ENCODE assay signal across 10 cellular contexts in genomic region chr17:7176870-7177209, GRCh38. TPM values are rescaled to one million over a fixed set of nuclear protein-coding genes. Genes with fewer than 3 reads are reported as not detected.
DNase-seq lines count a peak whose midpoint lies in the region; ATAC-seq, FAIRE-seq and TF ChIP-seq lines count a peak whose summit lies in the region.
"Had no signal": no experiment of that assay in that cellular context is flagged by ENCODE, and none has a peak within 500 bp of the region (broad histone marks: within the 10 kb centered on the region; RNA-seq: fewer than 3 reads in every experiment).

No MANE protein-coding gene starts in this region.

- H3K4me3 ChIP-seq in AG04449 (ENCODE audit: low read depth, low read length) (peak overlapping the region; percentile 60), HUES6 (ENCODE audit: low read depth, low read length) (peak overlapping the region; percentile 68), ectodermal cell (ENCODE audit: insufficient read depth, low read depth, low read length) (peak overlapping the region; percentile 30), lower lobe of right lung (peak overlapping the region; percentile 50), MM.1S (ENCODE audit: low read length) (no peak overlapping the region), small intestine (ENCODE audit: low read depth in 1 of 2, low read length in 2 of 2) (no peak overlapping the region)

- intact Hi-C loops in lower lobe of right lung (cut with DNase I): no loop called here

- H4K20me1 ChIP-seq in MM.1S (ENCODE audit: insufficient read depth, low read length): no peaks in the 10 kb centered on the region

- H3K27me3 ChIP-seq in HUES6 (ENCODE audit: control insufficient read depth, insufficient read depth, low read length) (peaks cover 35% of the 10 kb centered on the region), ectodermal cell (ENCODE audit: control insufficient read depth, insufficient read depth, low read length, poor library complexity, severe bottlenecking) (peaks cover 34% of the 10 kb centered on the region), lower lobe of right lung (ENCODE audit: low read depth) (peaks cover 14% of the 10 kb centered on the region), MM.1S (replicated peaks; ENCODE audit: insufficient read depth, low read length) (peaks cover 67% of the 10 kb centered on the region), small intestine (ENCODE audit: control insufficient read depth in 2 of 2, insufficient read depth in 2 of 2, low read length in 2 of 2) (peaks cover 0 to 2% of the 10 kb centered on the region in 2 donors)

- no peak overlapping the region for H3K4me2 ChIP-seq in MM.1S (ENCODE audit: low read depth, low read length)

- 1 to 2% methylated on average over 16 to 17 of the region's 17 CpGs for WGBS in ectodermal cell, 2 experiments
- 6 to 14% (median 13%) methylated on average over 16 to 17 of the region's 17 CpGs for WGBS in small intestine, 3 donors

- ATAC-seq in lower lobe of right lung (peak in 1 of 2 donors; percentile 8), GM21447 (IDR thresholded peaks at IDR 0.05; ENCODE audit: unreplicated experiment) (no peak)

- H3K27ac ChIP-seq in HUES6 (ENCODE audit: low read depth, low read length): no peak overlapping the region
- no peak overlapping the region for H3K27ac ChIP-seq in ectodermal cell (ENCODE audit: insufficient read depth, low read depth, low read length, poor library complexity, severe bottlenecking)
- no peak overlapping the region for H3K27ac ChIP-seq in lower lobe of right lung
- H3K27ac ChIP-seq in MM.1S (ENCODE audit: low read length): no peak overlapping the region
- H3K27ac ChIP-seq in small intestine (ENCODE audit: low read depth in 1 of 2, low read length in 1 of 2): no peak overlapping the region
- H3K27ac ChIP-seq: epithelial cell of prostate had no signal

- no peak for FAIRE-seq in small intestine (lab: Jason Lieb, UNC)

- no peaks in the 10 kb centered on the region for H3K79me2 ChIP-seq in MM.1S (ENCODE audit: low read length)

- no peaks in the 10 kb centered on the region for H3F3A ChIP-seq in MM.1S (ENCODE audit: insufficient read depth, low read length)

- peak overlapping the region; percentile 26 for H3K9ac ChIP-seq in HUES6 (ENCODE audit: low read length)
- H3K9ac ChIP-seq in MM.1S (ENCODE audit: low read length): no peak overlapping the region

- H3K4me1 ChIP-seq in HUES6 (ENCODE audit: control insufficient read depth, insufficient read depth, low read length) (peaks cover 6% of the 10 kb centered on the region), ectodermal cell (ENCODE audit: control insufficient read depth, insufficient read depth, low read length) (peaks cover 5% of the 10 kb centered on the region), lower lobe of right lung (peaks cover 27% of the 10 kb centered on the region), MM.1S (ENCODE audit: low read length) (0 out of 2 replicates have a peak, but pooled peaks cover 2% of the 10 kb centered on the region), small intestine (ENCODE audit: control insufficient read depth in 2 of 2, insufficient read depth in 1 of 2, low read depth in 1 of 2, low read length in 1 of 2) (no peaks in the 10 kb centered on the region)

- H3K36me3 ChIP-seq in HUES6 (ENCODE audit: control insufficient read depth, insufficient read depth, low read length) (no peaks in the 10 kb centered on the region), ectodermal cell (ENCODE audit: control insufficient read depth, insufficient read depth, low read length) (no peaks in the 10 kb centered on the region), lower lobe of right lung (no peaks in the 10 kb centered on the region), MM.1S (replicated peaks; ENCODE audit: insufficient read depth, low read length) (no peaks in the 10 kb centered on the region), small intestine (ENCODE audit: control insufficient read depth in 2 of 2, insufficient read depth in 2 of 2, low read length in 2 of 2) (no peaks in the 10 kb centered on the region)

- no peak for TF ChIP-seq CTCF in AG04449 (IDR thresholded peaks at IDR 0.05; ENCODE audit: insufficient read depth, low read length, missing control alignments)
- no peak for TF ChIP-seq CTCF in lower lobe of right lung (IDR thresholded peaks at IDR 0.05)
- TF ChIP-seq CTCF in MM.1S (IDR thresholded peaks at IDR 0.05; ENCODE audit: low read length): no peak

- POLR2A ChIA-PET in AG04449 (lab: Yijun Ruan, JAX): no interaction called here

- CTCF ChIA-PET in AG04449 (lab: Yijun Ruan, JAX): interaction anchor here (0.6 to 4.1 kb wide), 32 partner anchors 9 to 333 kb away, joined by 3 to 156 read pairs (median 4); partner anchors contain the start of genes ACADVL, DLG4, SLC16A11 and SLC16A13

- H3K9me2 ChIP-seq in MM.1S (replicated peaks; ENCODE audit: insufficient read depth, low read length): no peaks in the 10 kb centered on the region

- no peaks in the 10 kb centered on the region for H3K9me3 ChIP-seq in HUES6 (ENCODE audit: control insufficient read depth, insufficient read depth, low read depth, low read length)
- no peaks in the 10 kb centered on the region for H3K9me3 ChIP-seq in ectodermal cell (ENCODE audit: control insufficient read depth, low read length)
- no peaks in the 10 kb centered on the region for H3K9me3 ChIP-seq in lower lobe of right lung
- no peaks in the 10 kb centered on the region for H3K9me3 ChIP-seq in MM.1S (replicated peaks; ENCODE audit: insufficient read depth, low read length)
- no peaks in the 10 kb centered on the region for H3K9me3 ChIP-seq in small intestine (ENCODE audit: control insufficient read depth, low read depth)

- no peak overlapping the region for H2AFZ ChIP-seq in MM.1S (ENCODE audit: low read length)

- DNase-seq in AG04449 (ENCODE audit: low read depth, low spot score) (no peak), lower lobe of right lung (no peak), MM.1S (no peak), small intestine (no peak), 8988T (no peak)

RNA-seq across cellular contexts. Expression of gene ASGR1, which starts 2.3 kb away (rescaled TPM):
- polyA plus RNA-seq in ectodermal cell (2013, experiment 1 of 4): 12.2 TPM
- polyA plus RNA-seq in ectodermal cell (2013, experiment 2 of 4): 9.3 TPM
- polyA plus RNA-seq in ectodermal cell (2013, experiment 3 of 4): 13.7 TPM
- polyA plus RNA-seq in ectodermal cell (2013, experiment 4 of 4): 15.0 TPM
- 5.1 TPM for total RNA-seq in lower lobe of right lung
- 1 to 10 TPM; 1.9 to 2.7 (median 2.7) TPM for polyA plus RNA-seq in small intestine
- polyA plus RNA-seq: CD8-positive, alpha-beta memory T cell had no signal

RNA-seq across cellular contexts. Expression of gene DLG4, which starts 42.8 kb away (rescaled TPM):
- polyA plus RNA-seq in ectodermal cell (2013, experiment 1 of 4): 93.7 TPM
- 92.1 TPM for polyA plus RNA-seq in ectodermal cell (2013, experiment 2 of 4)
- 73.8 TPM for polyA plus RNA-seq in ectodermal cell (2013, experiment 3 of 4)
- polyA plus RNA-seq in ectodermal cell (2013, experiment 4 of 4): 80.9 TPM
- 29.3 TPM for total RNA-seq in lower lobe of right lung
- polyA plus RNA-seq in small intestine: 1 to 10 TPM in 2 of 3 donors, under 1 TPM in 1; 0.67 to 9.2 (median 1.1) TPM

RNA-seq across cellular contexts. Expression of gene ACADVL, which starts 42.9 kb away (rescaled TPM):
- 386 TPM for polyA plus RNA-seq in ectodermal cell (2013, experiment 1 of 4)
- 387 TPM for polyA plus RNA-seq in ectodermal cell (2013, experiment 2 of 4)
- 301 TPM for polyA plus RNA-seq in ectodermal cell (2013, experiment 3 of 4)
- 371 TPM for polyA plus RNA-seq in ectodermal cell (2013, experiment 4 of 4)
- 576 TPM for total RNA-seq in lower lobe of right lung
- 1,000 to 10,000 TPM in 2 of 3 donors, 100 to 1,000 TPM in 1; 474 to 2,630 (median 2,415) TPM for polyA plus RNA-seq in small intestine

RNA-seq across cellular contexts. Expression of gene DVL2, which starts 57.5 kb away (rescaled TPM):
- 86.8 TPM for polyA plus RNA-seq in ectodermal cell (2013, experiment 1 of 4)
- 86.8 TPM for polyA plus RNA-seq in ectodermal cell (2013, experiment 2 of 4)
- polyA plus RNA-seq in ectodermal cell (2013, experiment 3 of 4): 62.2 TPM
- polyA plus RNA-seq in ectodermal cell (2013, experiment 4 of 4): 74.7 TPM
- total RNA-seq in lower lobe of right lung: 46.4 TPM
- polyA plus RNA-seq in small intestine: 10 to 100 TPM in 2 of 3 donors, 1 to 10 TPM in 1; 8.1 to 20.7 (median 11.3) TPM

Comparison
In these comparisons a context has a peak if more than half of its experiments do, and no peak if none do; other contexts are left out.
1. H3K4me3 ChIP-seq: peak in AG04449 (single experiment), HUES6 (single experiment), ectodermal cell (single experiment) and lower lobe of right lung (single experiment); none in MM.1S (single experiment) and small intestine (0 of 2).